ENCODE assay signal across 26 cellular contexts in genomic region chr1:81907569-81907968, GRCh38.
DNase-seq lines count a peak whose midpoint lies in the region; ATAC-seq, FAIRE-seq and TF ChIP-seq lines count a peak whose summit lies in the region.
"Had no signal": no experiment of that assay in that cellular context is flagged by ENCODE, and none has a peak within 500 bp of the region (broad histone marks: within the 10 kb centered on the region; RNA-seq: fewer than 3 reads in every experiment).

No MANE protein-coding gene starts in this region.

- no peak for TF ChIP-seq CTCF in liver (IDR thresholded peaks at IDR 0.05; ENCODE audit: low read depth, low read length, missing input control)
- TF ChIP-seq CTCF in HepG2 (CRISPR knock-in tag; IDR thresholded peaks at IDR 0.05): no peak
- TF ChIP-seq CTCF in mucosa of descending colon (IDR thresholded peaks at IDR 0.05): no peak
- TF ChIP-seq CTCF in GM13977 (IDR thresholded peaks at IDR 0.05; ENCODE audit: extremely low read depth, insufficient read depth, missing control alignments): no peak

- H3K4me2 ChIP-seq in HepG2 (ENCODE audit: low read depth, low read length): no peak overlapping the region
- H3K4me2 ChIP-seq: A549, BLaER1 had no signal

- TF ChIP-seq RAD21 in liver (IDR thresholded peaks at IDR 0.05) (peak in 1 of 2 donors; percentile 6), HepG2 (CRISPR knock-in tag; IDR thresholded peaks at IDR 0.05) (no peak)

- H3K79me2 ChIP-seq in HepG2 (ENCODE audit: insufficient read depth, low read length): no peaks in the 10 kb centered on the region

- FAIRE-seq in HepG2 (lab: Jason Lieb, UNC) (no peak), small intestine (lab: Jason Lieb, UNC) (no peak)
- FAIRE-seq: A549, GM12878, GM12892 had no signal

- intact Hi-C loops in HepG2 (cut with micrococcal nuclease; ENCODE audit: unreplicated experiment) (no loop called here), mucosa of descending colon (cut with DNase I, micrococcal nuclease) (no loop called here)

- H3K27ac ChIP-seq in liver (ENCODE audit: low read depth in 1 of 2, low read length in 2 of 2) (no peak overlapping the region), HepG2 (ENCODE audit: extremely low read length, insufficient read depth, low read length) (no peak overlapping the region), small intestine (ENCODE audit: low read depth in 1 of 2, low read length in 1 of 2) (no peak overlapping the region)
- H3K27ac ChIP-seq: 22Rv1, A549, BLaER1 had no signal

- H4K20me1 ChIP-seq in HepG2 (ENCODE audit: insufficient read depth, low read length): no peaks in the 10 kb centered on the region
- H4K20me1 ChIP-seq: BLaER1 had no signal

- TF ChIP-seq EP300 in HepG2 (IDR thresholded peaks at IDR 0.05; ENCODE audit: low read depth in 2 of 2, low read length in 2 of 2): no peak
- TF ChIP-seq EP300 in HepG2 (CRISPR knock-in tag; IDR thresholded peaks at IDR 0.05; ENCODE audit: borderline replicate concordance): no peak

- H3K9ac ChIP-seq in liver (ENCODE audit: low read depth in 1 of 2, low read length in 2 of 2) (no peak overlapping the region), HepG2 (ENCODE audit: insufficient read depth, low read depth, low read length) (no peak overlapping the region)
- H3K9ac ChIP-seq: BLaER1 had no signal

- H3K36me3 ChIP-seq in liver (ENCODE audit: control insufficient read depth in 4 of 4, insufficient read depth in 3 of 4, low read depth in 1 of 4, low read length in 3 of 4): peaks cover 0 to 4% (median 0%) of the 10 kb centered on the region in 4 donors
- no peaks in the 10 kb centered on the region for H3K36me3 ChIP-seq in HepG2 (replicated peaks in 1 of 2; ENCODE audit: control insufficient read depth in 1 of 2, insufficient read depth in 2 of 2, low read length in 2 of 2)
- no peaks in the 10 kb centered on the region for H3K36me3 ChIP-seq in mucosa of descending colon (ENCODE audit: low read depth)
- H3K36me3 ChIP-seq in small intestine (ENCODE audit: control insufficient read depth in 2 of 2, insufficient read depth in 2 of 2, low read length in 2 of 2): no peaks in the 10 kb centered on the region
- H3K36me3 ChIP-seq: BE2C, BLaER1 had no signal

- H3K27me3 ChIP-seq in liver (ENCODE audit: control insufficient read depth in 4 of 4, insufficient read depth in 4 of 4, low read length in 3 of 4): no peaks in the 10 kb centered on the region
- H3K27me3 ChIP-seq in HepG2 (ENCODE audit: control insufficient read depth in 1 of 2, insufficient read depth in 2 of 2, low read length in 2 of 2): no peaks in the 10 kb centered on the region
- H3K27me3 ChIP-seq in small intestine (ENCODE audit: control insufficient read depth in 2 of 2, insufficient read depth in 2 of 2, low read length in 2 of 2): no peaks in the 10 kb centered on the region
- H3K27me3 ChIP-seq: BE2C, BLaER1 had no signal

- H3K4me1 ChIP-seq in liver (ENCODE audit: control insufficient read depth in 4 of 4, insufficient read depth in 4 of 4, low read length in 3 of 4) (peaks cover 0 to 4% (median 2%) of the 10 kb centered on the region in 4 donors), HepG2 (ENCODE audit: insufficient read depth, low read length) (no peaks in the 10 kb centered on the region), mucosa of descending colon (ENCODE audit: low read depth) (no peaks in the 10 kb centered on the region), small intestine (ENCODE audit: control insufficient read depth in 2 of 2, insufficient read depth in 1 of 2, low read depth in 1 of 2, low read length in 1 of 2) (no peaks in the 10 kb centered on the region)
- H3K4me1 ChIP-seq: BE2C, BLaER1 had no signal

- H3K9me3 ChIP-seq in liver (ENCODE audit: control insufficient read depth in 4 of 4, low read length in 3 of 4): no peaks in the 10 kb centered on the region
- H3K9me3 ChIP-seq in HepG2 (ENCODE audit: low read length): 0 out of 2 replicates have a peak, but pooled peaks cover 4% of the 10 kb centered on the region
- no peaks in the 10 kb centered on the region for H3K9me3 ChIP-seq in mucosa of descending colon
- H3K9me3 ChIP-seq in small intestine (ENCODE audit: control insufficient read depth, low read depth): no peaks in the 10 kb centered on the region
- H3K9me3 ChIP-seq: A549, BE2C, BLaER1 had no signal

- ATAC-seq in HepG2 (no peak), left lobe of liver (peak; percentile 83), mucosa of descending colon (peak; percentile 32)
- ATAC-seq: A549, GM12878 had no signal

- POLR2A ChIA-PET in HepG2 (lab: Yijun Ruan, JAX): no interaction called here

- no TSS peak for BruUV-seq in HepG2 (replicated peaks; lab: Mats Ljungman, UMichigan)

- DNase-seq in HepG2 (ENCODE audit: low spot score): no peak
- no peak for DNase-seq in left lobe of liver (ENCODE audit: low spot score)
- no peak for DNase-seq in mucosa of descending colon
- peak; percentile 19 for DNase-seq in small intestine
- DNase-seq in GM13977 (ENCODE audit: low spot score): no peak
- DNase-seq in activated effector memory CD4-positive, alpha-beta T cell treated with anti-CD3 and anti-CD28 coated beads, Interleukin-2, amount 50 U/mL, for 16 hours: no peak
- no peak for DNase-seq in hepatic stellate cell (ENCODE audit: low spot score)
- DNase-seq: BE2C; C1 segment of cervical spinal cord; CD4-positive, alpha-beta memory T cell; CD4-positive, CD25-positive, alpha-beta regulatory T cell; CD8-positive, alpha-beta memory T cell; COR-L47; DMS 273 treated with DMSO at 0.1 percent for 48 hours; DMS153; DMS53; DMS79; DND-41; EL; GDM1 had no signal

- H3K4me3 ChIP-seq in liver (ENCODE audit: low read depth in 1 of 3, low read length in 3 of 3) (no peak overlapping the region), HepG2 (replicated peaks in 1 of 3; ENCODE audit: insufficient read depth in 1 of 3, low read depth in 2 of 3, low read length in 3 of 3) (no peak overlapping the region), mucosa of descending colon (no peak overlapping the region), small intestine (ENCODE audit: low read depth in 1 of 2, low read length in 2 of 2) (no peak overlapping the region)
- H3K4me3 ChIP-seq: A549, BLaER1, GM12878 had no signal

- no peak overlapping the region for H2AFZ ChIP-seq in HepG2 (ENCODE audit: low read length)

- in situ Hi-C loops in HepG2 (cut with HindIII; ENCODE audit: extremely low pct_ligation_motif_present, low pct_unique_long_range_greater_than_20kb): no loop called here
- in situ Hi-C loops in GM13977 (cut with MboI; ENCODE audit: low pct_unique_long_range_greater_than_20kb, low sequenced_read_pairs, unreplicated experiment): no loop called here

- TF ChIP-seq POLR2A in HepG2 (IDR thresholded peaks at IDR 0.05; ENCODE audit: insufficient read depth in 1 of 2, low read depth in 2 of 2, low read length in 2 of 2): no peak

- 66% methylated on average over 2 of the region's 2 CpGs for WGBS in liver
- WGBS in HepG2 (ENCODE audit: low lambda C conversion rate): 34% methylated on average over 2 of the region's 2 CpGs
- WGBS in small intestine, 3 donors: 61 to 78% (median 69%) methylated on average over 2 of the region's 2 CpGs

- CTCF ChIA-PET in HepG2 (lab: Yijun Ruan, JAX; ENCODE audit: low intra/inter-chr PET ratio, low total read pairs): no interaction called here

TF ChIP-seq in liver, 16 proteins besides CTCF, POLR2A, EP300 and RAD21 (continues in another document):
- no peak for TF ChIP-seq ATF3 (IDR thresholded peaks at IDR 0.05)
- TF ChIP-seq RXRA (IDR thresholded peaks at IDR 0.05): peak; percentile 56 to 64
- peak; percentile 28 for TF ChIP-seq SP1 (IDR thresholded peaks at IDR 0.05)
- peak; percentile 98 for TF ChIP-seq HNF4A (conservative IDR thresholded peaks at IDR 0.05)
- TF ChIP-seq HNF4G (IDR thresholded peaks at IDR 0.05): peak; percentile 89

TF ChIP-seq in HepG2, 621 proteins besides CTCF, POLR2A, EP300 and RAD21:
- no peak for TF ChIP-seq MNT (IDR thresholded peaks at IDR 0.05)
